ENCODE assay signal across 9 cellular contexts in genomic region chr10:7480742-7481381, GRCh38.
DNase-seq lines count a peak whose midpoint lies in the region; ATAC-seq and TF ChIP-seq lines count a peak whose summit lies in the region.
"Had no signal": no experiment of that assay in that cellular context is flagged by ENCODE, and none has a peak within 500 bp of the region (broad histone marks: within the 10 kb centered on the region; RNA-seq: fewer than 3 reads in every experiment).

No MANE protein-coding gene starts in this region.

- H3K4me1 ChIP-seq in esophagus squamous epithelium = peaks cover 0 to 12% (median 5%) of the 10 kb centered on the region in 3 donors

- H3K36me3 ChIP-seq in esophagus squamous epithelium = no peaks in the 10 kb centered on the region

- peaks cover 0 to 4% (median 0%) of the 10 kb centered on the region in 3 donors for H3K36me3 Mint-ChIP-seq in naive thymus-derived CD8-positive, alpha-beta T cell

- POLR2A ChIA-PET in naive thymus-derived CD8-positive, alpha-beta T cell (lab: Charles Lee) = no interaction called here

- H3K4me3 ChIP-seq in NB4 (ENCODE audit: low read depth, low read length) (no peak overlapping the region), esophagus squamous epithelium (no peak overlapping the region)

- H3K27ac Mint-ChIP-seq in naive thymus-derived CD8-positive, alpha-beta T cell = peak overlapping the region; percentile 94 to 100 (median 96)

- H3K27me3 ChIP-seq in esophagus squamous epithelium = peaks cover 0 to 25% (median 0%) of the 10 kb centered on the region in 4 donors

- TF ChIP-seq POLR2A in NB4 (IDR thresholded peaks at IDR 0.05; ENCODE audit: extremely low read depth, insufficient read length) (no peak), esophagus squamous epithelium (IDR thresholded peaks at IDR 0.05) (no peak)

- DNase-seq in NB4 (ENCODE audit: low read depth) (peak; percentile 35), NCI-H2196 treated with DMSO at 0.1 percent for 48 hours (lab: John Stamatoyannopoulos, UW; ENCODE audit: unreplicated experiment) (no peak), esophagus squamous epithelium (lab: John Stamatoyannopoulos, UW) (no peak), DMS79 (lab: John Stamatoyannopoulos, UW) (no peak), amniotic stem cell (lab: John Stamatoyannopoulos, UW) (no peak)
- DNase-seq in naive thymus-derived CD8-positive, alpha-beta T cell = peak in 2 of 10 donors; percentile 17 to 31
- DNase-seq: stimulated activated CD4-positive, alpha-beta T cell treated with anti-CD3 and anti-CD28 coated beads, Interleukin-12 subunit alpha, Interleukin-12 subunit beta, amount 100 ng/mL, for 4 hours had no signal

- ATAC-seq in GM18511 (IDR thresholded peaks at IDR 0.05; ENCODE audit: unreplicated experiment) = peak; percentile 60
- ATAC-seq in GM21529 (IDR thresholded peaks at IDR 0.05; ENCODE audit: unreplicated experiment) = peak; percentile 48
- ATAC-seq in naive thymus-derived CD8-positive, alpha-beta T cell = no peak

- 55 to 61% methylated on average over 8 of the region's 8 CpGs for WGBS in esophagus squamous epithelium, 2 donors

- peak overlapping the region in 2 of 4 donors; percentile 23 to 40 for H3K27ac ChIP-seq in esophagus squamous epithelium

- H3K4me3 Mint-ChIP-seq in naive thymus-derived CD8-positive, alpha-beta T cell = peak overlapping the region; percentile 38 to 83 (median 66)

- peaks cover 43 to 87% (median 81%) of the 10 kb centered on the region in 4 donors for H3K4me1 Mint-ChIP-seq in naive thymus-derived CD8-positive, alpha-beta T cell

- no peak for TF ChIP-seq CTCF in NB4 (IDR thresholded peaks at IDR 0.05; ENCODE audit: low read depth, low read length)
- no peak for TF ChIP-seq CTCF in esophagus squamous epithelium (IDR thresholded peaks at IDR 0.05)

- intact Hi-C loops in esophagus squamous epithelium (cut with DNase I) = no loop called here

- H3K9me3 ChIP-seq in esophagus squamous epithelium = no peaks in the 10 kb centered on the region

- peaks cover 0 to 8% (median 0%) of the 10 kb centered on the region in 9 donors for H3K9me3 Mint-ChIP-seq in naive thymus-derived CD8-positive, alpha-beta T cell

- no peaks in the 10 kb centered on the region for H3K27me3 Mint-ChIP-seq in naive thymus-derived CD8-positive, alpha-beta T cell

Comparison
In these comparisons a context has a peak if more than half of its experiments do, and no peak if none do; other contexts are left out.
1. ATAC-seq: peak in GM18511 (single experiment) and GM21529 (single experiment); none in naive thymus-derived CD8-positive, alpha-beta T cell (0 of 2).